Comparison of ENCODE assay signal across 26 cellular contexts in genomic region chr17:31397256-31397939, GRCh38.
"Had no signal": no experiment of that assay in that cellular context is flagged by ENCODE, and none has a peak within 500 bp of the region (broad histone marks: within the 10 kb centered on the region; RNA-seq: fewer than 3 reads in every experiment).

No MANE protein-coding gene starts in this region.

- H3K4me1 Mint-ChIP-seq: activated naive CD8-positive, alpha-beta T cell treated with anti-CD3 and anti-CD28 coated beads, Interleukin-2, amount 10 ng/mL, durations not matched to agents 7 days and 5 days; central memory CD8-positive, alpha-beta T cell had no signal

- H3K36me3 ChIP-seq: breast epithelium, colonic mucosa, esophagus squamous epithelium, gastrocnemius medialis, sigmoid colon, SJSA1, tibial nerve had no signal

- H3K9me3 Mint-ChIP-seq: activated B cell treated with CpG ODN at 0.5 μM for 24 hours; activated CD8-positive, alpha-beta T cell treated with anti-CD3 and anti-CD28 coated beads for 36 hours; activated naive CD4-positive, alpha-beta T cell treated with anti-CD3 and anti-CD28 coated beads for 36 hours; activated naive CD8-positive, alpha-beta T cell treated with anti-CD3 and anti-CD28 coated beads, Interleukin-2, amount 10 ng/mL, durations not matched to agents 7 days and 5 days; central memory CD8-positive, alpha-beta T cell; stimulated activated naive CD8-positive, alpha-beta T cell treated with anti-CD3 and anti-CD28 coated beads, Interleukin-15, Interleukin-2, amounts not matched to agents 100 ng/mL and 50 ng/mL, for 24 hours had no signal

- H3K27ac ChIP-seq: breast epithelium, colonic mucosa, esophagus squamous epithelium, gastrocnemius medialis, sigmoid colon, SJSA1, tibial nerve had no signal

- H3K4me1 ChIP-seq: breast epithelium, colonic mucosa had no signal

- H3K9me3 ChIP-seq: breast epithelium, colonic mucosa, esophagus squamous epithelium, gastrocnemius medialis, mucosa of descending colon, sigmoid colon, SJSA1, tibial nerve had no signal

- DNase-seq: activated B cell treated with CpG ODN at 0.5 μM for 24 hours; activated CD4-positive, alpha-beta T cell treated with anti-CD3 and anti-CD28 coated beads for 36 hours; activated CD8-positive, alpha-beta T cell treated with anti-CD3 and anti-CD28 coated beads for 36 hours; activated naive CD4-positive, alpha-beta T cell treated with anti-CD3 and anti-CD28 coated beads for 36 hours; activated naive CD8-positive, alpha-beta T cell treated with anti-CD3 and anti-CD28 coated beads, Interleukin-2, amount 10 ng/mL, durations not matched to agents 7 days and 5 days; activated T-cell treated with anti-CD3 and anti-CD28 coated beads, Interleukin-2, amount 50 U/mL, for 48 hours; amniotic stem cell; colonic mucosa; esophagus squamous epithelium; gastrocnemius medialis; hypothalamus; mesenchymal stem cell; mucosa of descending colon; occipital lobe; posterior cingulate gyrus; sigmoid colon; stimulated activated CD4-positive, alpha-beta T cell treated with anti-CD3 and anti-CD28 coated beads, Interleukin-4, amount 100 ng/mL, for 24 hours; substantia nigra; T-helper 1 cell; T-helper 9 cell had no signal

- H3K27ac Mint-ChIP-seq: activated B cell treated with CpG ODN at 0.5 μM for 24 hours; activated CD4-positive, alpha-beta T cell treated with anti-CD3 and anti-CD28 coated beads for 36 hours; activated CD8-positive, alpha-beta T cell treated with anti-CD3 and anti-CD28 coated beads for 36 hours; activated naive CD4-positive, alpha-beta T cell treated with anti-CD3 and anti-CD28 coated beads for 36 hours; activated naive CD8-positive, alpha-beta T cell treated with anti-CD3 and anti-CD28 coated beads, Interleukin-2, amount 10 ng/mL, durations not matched to agents 7 days and 5 days; stimulated activated naive CD8-positive, alpha-beta T cell treated with anti-CD3 and anti-CD28 coated beads, Interleukin-15, Interleukin-2, amounts not matched to agents 100 ng/mL and 50 ng/mL, for 24 hours had no signal

- H3K4me3 Mint-ChIP-seq: activated B cell treated with CpG ODN at 0.5 μM for 24 hours; activated CD4-positive, alpha-beta T cell treated with anti-CD3 and anti-CD28 coated beads for 36 hours; activated CD8-positive, alpha-beta T cell treated with anti-CD3 and anti-CD28 coated beads for 36 hours; activated naive CD4-positive, alpha-beta T cell treated with anti-CD3 and anti-CD28 coated beads for 36 hours; activated naive CD8-positive, alpha-beta T cell treated with anti-CD3 and anti-CD28 coated beads, Interleukin-2, amount 10 ng/mL, durations not matched to agents 7 days and 5 days; central memory CD8-positive, alpha-beta T cell; stimulated activated naive CD8-positive, alpha-beta T cell treated with anti-CD3 and anti-CD28 coated beads, Interleukin-15, Interleukin-2, amounts not matched to agents 100 ng/mL and 50 ng/mL, for 24 hours had no signal

- ATAC-seq: activated CD4-positive, alpha-beta T cell treated with anti-CD3 and anti-CD28 coated beads for 36 hours; activated CD8-positive, alpha-beta T cell treated with anti-CD3 and anti-CD28 coated beads for 36 hours; gastrocnemius medialis; mucosa of descending colon had no signal

- H3K36me3 Mint-ChIP-seq: activated naive CD8-positive, alpha-beta T cell treated with anti-CD3 and anti-CD28 coated beads, Interleukin-2, amount 10 ng/mL, durations not matched to agents 7 days and 5 days had no signal

- H3K4me3 ChIP-seq: breast epithelium, colonic mucosa, esophagus squamous epithelium, gastrocnemius medialis, mucosa of descending colon, sigmoid colon, SJSA1, smooth muscle cell, tibial nerve had no signal
